Comparison of ENCODE assay signal across 19 cellular contexts in genomic region chr15:38190501-38190900, GRCh38.
DNase-seq lines count a peak whose midpoint lies in the region; ATAC-seq and TF ChIP-seq lines count a peak whose summit lies in the region.
"Had no signal": no experiment of that assay in that cellular context is flagged by ENCODE, and none has a peak within 500 bp of the region (broad histone marks: within the 10 kb centered on the region; RNA-seq: fewer than 3 reads in every experiment).

No MANE protein-coding gene starts in this region.

- no peak overlapping the region for H2AFZ ChIP-seq in PC-3 (ENCODE audit: low read length)

- no peaks in the 10 kb centered on the region for H3K27me3 ChIP-seq in PC-3 (ENCODE audit: low read length)

- intact Hi-C loops in PC-3 (cut with micrococcal nuclease), result loop anchor here (5.0 kb wide), 1 partner anchor 37 kb away; no protein-coding TSS in a partner anchor

- H3K27me3 Mint-ChIP-seq in nephron progenitor cell (ENCODE audit: low read depth, poor library complexity), result peaks cover 9% of the 10 kb centered on the region

- H3K9me3 ChIP-seq in PC-3 (ENCODE audit: low read length), result no peaks in the 10 kb centered on the region
- H3K9me3 ChIP-seq: BE2C had no signal

- no peaks in the 10 kb centered on the region for H3K36me3 Mint-ChIP-seq in nephron progenitor cell (ENCODE audit: low read depth)

- H3K4me2 ChIP-seq in PC-3 (ENCODE audit: low read length), result no peak overlapping the region

- no peak overlapping the region for H3K9ac ChIP-seq in PC-3 (ENCODE audit: low read length)

- H3K27ac ChIP-seq in PC-3 (ENCODE audit: low read length), result no peak overlapping the region
- H3K27ac ChIP-seq: 22Rv1 had no signal

- no peaks in the 10 kb centered on the region for H4K20me1 ChIP-seq in PC-3 (ENCODE audit: low read length)

- no peak for ATAC-seq in PC-3
- ATAC-seq: HepG2, Right ventricle myocardium inferior had no signal

- BruUV-seq in PC-3 (replicated peaks; lab: Mats Ljungman, UMichigan), result no TSS peak

- TF ChIP-seq CTCF in PC-3 (conservative IDR thresholded peaks at IDR 0.05; ENCODE audit: low read depth, low read length), result no peak
- TF ChIP-seq CTCF in nephron progenitor cell (IDR thresholded peaks at IDR 0.05), result no peak

- H3K4me3 Mint-ChIP-seq in nephron progenitor cell, result no peak overlapping the region
- H3K4me3 Mint-ChIP-seq: CD4-positive, alpha-beta T cell had no signal

- no peaks in the 10 kb centered on the region for H3K79me2 ChIP-seq in PC-3 (ENCODE audit: low read length)

- H3K27ac Mint-ChIP-seq in nephron progenitor cell, result no peak overlapping the region
- H3K27ac Mint-ChIP-seq: CD4-positive, alpha-beta T cell had no signal

- peaks cover 34% of the 10 kb centered on the region for H3K4me1 Mint-ChIP-seq in nephron progenitor cell

- no peaks in the 10 kb centered on the region for H3F3A ChIP-seq in PC-3 (ENCODE audit: low read length, unreplicated experiment)

- no peaks in the 10 kb centered on the region for H3K36me3 ChIP-seq in PC-3 (ENCODE audit: low read depth, low read length)
- H3K36me3 ChIP-seq: BE2C had no signal

- POLR2A ChIA-PET in PC-3 (lab: Charles Lee; ENCODE audit: unreplicated experiment), result no interaction called here

- no peak overlapping the region for H3K4me3 ChIP-seq in PC-3 (ENCODE audit: low read length)

- peaks cover 33% of the 10 kb centered on the region for H3K4me1 ChIP-seq in PC-3 (ENCODE audit: insufficient read depth, low read length)
- H3K4me1 ChIP-seq: BE2C had no signal

- H3K9me3 Mint-ChIP-seq in nephron progenitor cell, result no peaks in the 10 kb centered on the region
- H3K9me3 Mint-ChIP-seq: CD4-positive, alpha-beta T cell had no signal

- no peaks in the 10 kb centered on the region for H3K9me2 ChIP-seq in PC-3 (replicated peaks; ENCODE audit: low read length)

- CTCF ChIA-PET in PC-3 (lab: Charles Lee), result no interaction called here

- DNase-seq in DMS 273 (lab: John Stamatoyannopoulos, UW; ENCODE audit: unreplicated experiment), result peak; percentile 6
- DNase-seq in DMS 273 treated with DMSO at 0.1 percent for 48 hours (lab: John Stamatoyannopoulos, UW), result no peak
- peak; percentile 82 for DNase-seq in LHCN-M2 (ENCODE audit: low read depth)
- peak; percentile 33 for DNase-seq in PC-3
- peak; percentile 11 for DNase-seq in dermis blood vessel endothelial cell
- no peak for DNase-seq in GM19238 (ENCODE audit: insufficient read length, low spot score)
- DNase-seq in nephron progenitor cell, result no peak
- no peak for DNase-seq in kidney glomerular epithelial cell (lab: John Stamatoyannopoulos, UW)
- DNase-seq: BE2C; Calu3; CD4-positive, alpha-beta T cell; GDM1; KG1; NCI-H1105 treated with DMSO at 0.1 percent for 48 hours; NCI-H187 treated with DMSO at 0.1 percent for 48 hours; NCI-H446 treated with DMSO at 0.1 percent for 48 hours had no signal

Comparison
In these comparisons a context has a peak if more than half of its experiments do, and no peak if none do; other contexts are left out.
1. DNase-seq: peak in DMS 273 (single experiment), LHCN-M2 (single experiment), PC-3 (single experiment) and dermis blood vessel endothelial cell (single experiment); none in DMS 273 treated with DMSO at 0.1 percent for 48 hours (single experiment), GM19238 (single experiment), nephron progenitor cell (single experiment) and kidney glomerular epithelial cell (single experiment).